ENCODE assay signal across 14 cellular contexts in genomic region chr16:1037023-1037933, GRCh38. TPM values are rescaled to one million over a fixed set of nuclear protein-coding genes. Genes with fewer than 3 reads are reported as not detected.
DNase-seq lines count a peak whose midpoint lies in the region; ATAC-seq and TF ChIP-seq lines count a peak whose summit lies in the region.
"Had no signal": no experiment of that assay in that cellular context is flagged by ENCODE, and none has a peak within 500 bp of the region (broad histone marks: within the 10 kb centered on the region; RNA-seq: fewer than 3 reads in every experiment).

No MANE protein-coding gene starts in this region.

- H2AFZ ChIP-seq in osteoblast (ENCODE audit: low read length): no peak overlapping the region

- H3K9me3 ChIP-seq in osteoblast (ENCODE audit: low read depth, low read length): no peaks in the 10 kb centered on the region
- no peaks in the 10 kb centered on the region for H3K9me3 ChIP-seq in mucosa of descending colon

- no peaks in the 10 kb centered on the region for H3K36me3 ChIP-seq in H7 (replicated peaks; ENCODE audit: control insufficient read depth, insufficient read depth, low read length)
- H3K36me3 ChIP-seq in osteoblast (ENCODE audit: insufficient read depth, low read length): no peaks in the 10 kb centered on the region
- no peaks in the 10 kb centered on the region for H3K36me3 ChIP-seq in mucosa of descending colon (ENCODE audit: low read depth)
- H3K36me3 ChIP-seq: left lung had no signal

- no peaks in the 10 kb centered on the region for H3K27me3 ChIP-seq in H7 (ENCODE audit: control insufficient read depth, insufficient read depth, low read length)
- no peaks in the 10 kb centered on the region for H3K27me3 ChIP-seq in osteoblast (ENCODE audit: insufficient read depth, low read length)

- peak; percentile 82 for DNase-seq in H7
- DNase-seq in OCI-M1 (lab: John Stamatoyannopoulos, UW): peak; percentile 7
- DNase-seq in dermis blood vessel endothelial cell: peak; percentile 20
- peak; percentile 96 for DNase-seq in osteoblast (ENCODE audit: insufficient read length, low spot score, missing footprints)
- DNase-seq in stimulated activated naive CD4-positive, alpha-beta T cell treated with Interleukin-2 at 50 U/mL for 16 hours (lab: John Stamatoyannopoulos, UW): no peak
- DNase-seq in Kasumi-1 (lab: John Stamatoyannopoulos, UW): no peak
- DNase-seq in mucosa of descending colon: no peak
- DNase-seq: activated CD4-positive, alpha-beta T cell treated with anti-CD3 and anti-CD28 coated beads for 1 hour; activated gamma-delta T cell treated with Interleukin-2 at 50 U/mL for 16 hours; DMS153; left lung had no signal

- no peaks in the 10 kb centered on the region for H3K79me2 ChIP-seq in osteoblast (ENCODE audit: insufficient read depth, low read length)

- H3K4me1 ChIP-seq in osteoblast (ENCODE audit: insufficient read depth, low read length) (no peaks in the 10 kb centered on the region), mucosa of descending colon (ENCODE audit: low read depth) (no peaks in the 10 kb centered on the region)
- H3K4me1 ChIP-seq: left lung had no signal

- H3K27ac ChIP-seq in osteoblast (ENCODE audit: low read depth, low read length): no peak overlapping the region
- H3K27ac ChIP-seq: left lung had no signal

- no peak overlapping the region for H3K4me2 ChIP-seq in osteoblast (ENCODE audit: insufficient read depth, low read length)

- no peak overlapping the region for H3K4me3 ChIP-seq in H7 (ENCODE audit: insufficient read depth, low read depth, low read length)
- H3K4me3 ChIP-seq in osteoblast (ENCODE audit: insufficient read depth, low read length): no peak overlapping the region
- H3K4me3 ChIP-seq in mucosa of descending colon: no peak overlapping the region
- H3K4me3 ChIP-seq: left lung had no signal

- ATAC-seq in mucosa of descending colon: no peak
- no peak for ATAC-seq in GM21576 (IDR thresholded peaks at IDR 0.05; ENCODE audit: unreplicated experiment)
- ATAC-seq: left lung had no signal

- H4K20me1 ChIP-seq in osteoblast (ENCODE audit: insufficient read depth, low read length): no peaks in the 10 kb centered on the region

- TF ChIP-seq CTCF in osteoblast (IDR thresholded peaks at IDR 0.05; ENCODE audit: extremely low read depth, low read depth, low read length): no peak
- TF ChIP-seq CTCF in mucosa of descending colon (IDR thresholded peaks at IDR 0.05): no peak

- intact Hi-C loops in mucosa of descending colon (cut with DNase I, micrococcal nuclease): no loop called here

RNA-seq across cellular contexts. Expression of gene SSTR5, which starts 35.3 kb away (rescaled TPM):
- 0.18 and 0.21 TPM in 2 replicates for total RNA-seq in H7 (2014; rRNA removed; shearing (Covaris generic))
- total RNA-seq in dermis blood vessel endothelial cell (0.17 and 1.1 TPM in 2 replicates), osteoblast (not detected in 2 replicates), mucosa of descending colon (not detected)
- total RNA-seq: chondrocyte, left lung, osteocyte had no signal

RNA-seq across cellular contexts. Expression of gene SOX8, which starts 55.7 kb away (rescaled TPM):
- total RNA-seq in H7 (2014; rRNA removed; shearing (Covaris generic)): 10.0 and 12.8 TPM in 2 replicates
- 0.33 and 0.85 TPM in 2 replicates for total RNA-seq in dermis blood vessel endothelial cell
- total RNA-seq in osteoblast: under 0.01 TPM in 1 of 2 replicates, not detected in the other
- 1 to 10 TPM in 1 of 3 donors, under 1 TPM in 2; 0.67 to 3.1 (median 0.75) TPM for total RNA-seq in mucosa of descending colon

RNA-seq across cellular contexts. Expression of gene C1QTNF8, which starts 58.8 kb away (rescaled TPM):
- not detected in 2 replicates for total RNA-seq in H7 (2014; rRNA removed; shearing (Covaris generic))
- not detected in 2 replicates for total RNA-seq in dermis blood vessel endothelial cell
- not detected in 2 replicates for total RNA-seq in osteoblast
- not detected for total RNA-seq in mucosa of descending colon
- total RNA-seq: chondrocyte, left lung, osteocyte had no signal

Comparison
In these comparisons a context has a peak if more than half of its experiments do, and no peak if none do; other contexts are left out.
1. DNase-seq: peak in H7 (single experiment), OCI-M1 (single experiment), dermis blood vessel endothelial cell (single experiment) and osteoblast (single experiment); none in stimulated activated naive CD4-positive, alpha-beta T cell treated with Interleukin-2 at 50 U/mL for 16 hours (single experiment), Kasumi-1 (0 of 2) and mucosa of descending colon (0 of 3).